Comparison of ENCODE assay signal across 1 cellular context in the genomic region with DNA sequence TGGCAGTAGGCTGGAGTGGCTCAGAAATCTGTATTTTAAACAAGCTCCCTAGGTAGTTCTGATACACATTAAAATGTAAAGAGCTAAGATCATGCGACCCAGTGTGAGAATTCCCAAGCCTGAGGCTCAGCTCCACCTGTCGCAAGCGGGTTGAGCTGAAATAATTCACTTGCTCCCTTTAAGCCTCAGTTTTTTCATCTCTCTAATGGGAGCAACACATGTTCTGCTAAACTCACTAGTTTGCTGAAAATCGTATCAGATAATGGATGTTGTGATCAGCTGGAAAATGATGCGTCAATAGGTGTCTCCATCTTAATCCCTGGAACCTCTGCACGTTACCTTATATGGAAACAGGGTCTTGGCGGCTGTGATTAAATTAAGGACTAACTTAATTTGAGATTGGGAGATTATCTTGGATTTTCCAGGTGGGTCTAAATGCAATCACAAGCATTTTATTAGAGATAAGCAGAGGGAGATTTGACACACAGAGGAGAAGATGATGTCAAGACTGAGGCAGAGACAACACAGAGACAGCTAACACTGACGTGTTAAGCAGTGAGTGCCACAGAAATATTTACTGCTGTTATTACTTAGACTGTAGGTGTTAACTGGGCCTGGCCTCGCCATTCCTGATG.
A peak's percentile ranks its signal among the peaks of the same experiment; 100 is the strongest.
TF ChIP-seq lines count a peak whose summit lies in the region.

No MANE protein-coding gene starts in this region.

TF ChIP-seq in K562, 482 proteins besides CTCF, POLR2A, EP300 and RAD21:
- TF ChIP-seq RBM25 (IDR thresholded peaks at IDR 0.05; ENCODE audit: low read depth, low read length, severe bottlenecking) (peak; percentile 57), HDAC8 (tag; IDR thresholded peaks at IDR 0.05) (no peak), ZNF165 (CRISPR knock-in tag; IDR thresholded peaks at IDR 0.05; ENCODE audit: borderline replicate concordance) (no peak)
